Comparison of ENCODE assay signal across 8 cellular contexts in genomic region chr16:14833873-14834248, GRCh38. TPM values are rescaled to one million over a fixed set of nuclear protein-coding genes. Genes with fewer than 3 reads are reported as not detected.
DNase-seq lines count a peak whose midpoint lies in the region; ATAC-seq and TF ChIP-seq lines count a peak whose summit lies in the region.
"Not testable (repeated sequence)": the region's sequence is repeated elsewhere in the genome, so short reads cannot be mapped to it uniquely, and the experiment has no call there.

No MANE protein-coding gene starts in this region.

- H3K9me3 ChIP-seq in Caco-2; SJCRH30 (replicated peaks); right cardiac atrium (ENCODE audit: control insufficient read depth, low read length): not testable (repeated sequence)

- DNase-seq in Caco-2; SJCRH30; MCF 10A (ENCODE audit: unreplicated experiment); right cardiac atrium; stimulated activated effector memory CD8-positive, alpha-beta T cell treated with anti-CD3 and anti-CD28 coated beads, Interleukin-12 subunit alpha, Interleukin-12 subunit beta, amount 100 ng/mL, for 72 hours (ENCODE audit: low spot score in 2 of 2): not testable (repeated sequence)

- H3K27me3 Mint-ChIP-seq in Caco-2 (ENCODE audit: insufficient read depth, unreplicated experiment); MCF 10A (ENCODE audit: insufficient read depth, unreplicated experiment): not testable (repeated sequence)

- ATAC-seq in GM19397 (IDR thresholded peaks at IDR 0.05; ENCODE audit: unreplicated experiment), result peak; percentile 45
- ATAC-seq in HG02571 (IDR thresholded peaks at IDR 0.05; ENCODE audit: unreplicated experiment), result peak; percentile 43
- peak; percentile 38 for ATAC-seq in HG03159 (IDR thresholded peaks at IDR 0.05; ENCODE audit: unreplicated experiment)
- ATAC-seq in right cardiac atrium, result peak; percentile 64 to 65
- ATAC-seq in stimulated activated effector memory CD8-positive, alpha-beta T cell treated with anti-CD3 and anti-CD28 coated beads, Interleukin-12 subunit alpha, Interleukin-12 subunit beta, amount 100 ng/mL, for 72 hours, result peak; percentile 72

- TSS peak; percentile 75 for BruUV-seq in Caco-2 (replicated peaks; lab: Mats Ljungman, UMichigan)
- BruUV-seq in MCF 10A (replicated peaks; lab: Mats Ljungman, UMichigan), result TSS peak; percentile 48

- not testable (repeated sequence) for H3K27ac Mint-ChIP-seq in Caco-2 (ENCODE audit: unreplicated experiment); MCF 10A (ENCODE audit: low read depth, unreplicated experiment); stimulated activated effector memory CD8-positive, alpha-beta T cell treated with anti-CD3 and anti-CD28 coated beads, Interleukin-12 subunit alpha, Interleukin-12 subunit beta, amount 100 ng/mL, for 72 hours

- H3K4me1 Mint-ChIP-seq in Caco-2 (ENCODE audit: low read depth, unreplicated experiment); MCF 10A (ENCODE audit: insufficient read depth, unreplicated experiment); stimulated activated effector memory CD8-positive, alpha-beta T cell treated with anti-CD3 and anti-CD28 coated beads, Interleukin-12 subunit alpha, Interleukin-12 subunit beta, amount 100 ng/mL, for 72 hours: not testable (repeated sequence)

- H3K4me3 Mint-ChIP-seq in Caco-2 (ENCODE audit: unreplicated experiment); stimulated activated effector memory CD8-positive, alpha-beta T cell treated with anti-CD3 and anti-CD28 coated beads, Interleukin-12 subunit alpha, Interleukin-12 subunit beta, amount 100 ng/mL, for 72 hours: not testable (repeated sequence)
- peak overlapping the region; percentile 57 for H3K4me3 Mint-ChIP-seq in MCF 10A (ENCODE audit: unreplicated experiment)

- H3K27me3 ChIP-seq in Caco-2 (replicated peaks; ENCODE audit: control insufficient read depth, insufficient read depth, low read length); SJCRH30; right cardiac atrium (ENCODE audit: control insufficient read depth, insufficient read depth): not testable (repeated sequence)

- CTCF ChIA-PET in Caco-2 (lab: Charles Lee), result not testable (repeated sequence)
- CTCF ChIA-PET in MCF 10A (lab: Yijun Ruan, JAX), result interaction anchor here (0.6 kb wide), 1 partner anchor 1310 kb away, joined by 3 read pairs; no protein-coding TSS in a partner anchor

- not testable (repeated sequence) for TF ChIP-seq CTCF in Caco-2 (IDR thresholded peaks at IDR 0.05; ENCODE audit: insufficient read depth in 1 of 2, low read depth in 1 of 2, low read length in 1 of 2, severe bottlenecking in 1 of 2, unreplicated experiment in 1 of 2); MCF 10A (IDR thresholded peaks at IDR 0.05; ENCODE audit: unreplicated experiment)

- H3K36me3 ChIP-seq in Caco-2 (ENCODE audit: control insufficient read depth, insufficient read depth, low read length); SJCRH30: not testable (repeated sequence)

- H3K4me1 ChIP-seq in Caco-2; SJCRH30; right cardiac atrium (ENCODE audit: control insufficient read depth, insufficient read depth, low read length): not testable (repeated sequence)

- not testable (repeated sequence) for H3K9me3 Mint-ChIP-seq in Caco-2 (ENCODE audit: unreplicated experiment); MCF 10A (ENCODE audit: unreplicated experiment); stimulated activated effector memory CD8-positive, alpha-beta T cell treated with anti-CD3 and anti-CD28 coated beads, Interleukin-12 subunit alpha, Interleukin-12 subunit beta, amount 100 ng/mL, for 72 hours

- WGBS in right cardiac atrium, result no CpG with 5 or more reads among the region's 39 CpGs

- H3K4me3 ChIP-seq in Caco-2 (ENCODE audit: low read depth, low read length); right cardiac atrium (ENCODE audit: low read length): not testable (repeated sequence)
- H3K4me3 ChIP-seq in SJCRH30, result peak overlapping the region; percentile 53

- intact Hi-C loops in Caco-2 (cut with micrococcal nuclease; ENCODE audit: unreplicated experiment); MCF 10A (cut with micrococcal nuclease); right cardiac atrium (cut with DNase I): not testable (repeated sequence)

- POLR2A ChIA-PET in Caco-2 (lab: Charles Lee); MCF 10A (lab: Yijun Ruan, JAX): not testable (repeated sequence)

- H3K36me3 Mint-ChIP-seq in Caco-2 (ENCODE audit: insufficient read depth, unreplicated experiment); MCF 10A (ENCODE audit: insufficient read depth, unreplicated experiment); stimulated activated effector memory CD8-positive, alpha-beta T cell treated with anti-CD3 and anti-CD28 coated beads, Interleukin-12 subunit alpha, Interleukin-12 subunit beta, amount 100 ng/mL, for 72 hours: not testable (repeated sequence)

- H3K27ac ChIP-seq in SJCRH30; right cardiac atrium (ENCODE audit: low read length): not testable (repeated sequence)

RNA-seq across cellular contexts. Expression of gene NOMO1, which starts 0.3 kb away (rescaled TPM):
- total RNA-seq in Caco-2 (2022), result 128 and 138 TPM in 2 replicates
- total RNA-seq in SJCRH30 (2014; rRNA removed; shearing (Covaris generic)), result 115 and 132 TPM in 2 replicates
- total RNA-seq in MCF 10A (2022), result 121 and 125 TPM in 2 replicates
- 100 to 1,000 TPM; 165 to 419 (median 232) TPM for total RNA-seq in right cardiac atrium
- 97.8 TPM for polyA plus RNA-seq in right cardiac atrium
